Comparison of ENCODE assay signal across 8 cellular contexts in the genomic region with DNA sequence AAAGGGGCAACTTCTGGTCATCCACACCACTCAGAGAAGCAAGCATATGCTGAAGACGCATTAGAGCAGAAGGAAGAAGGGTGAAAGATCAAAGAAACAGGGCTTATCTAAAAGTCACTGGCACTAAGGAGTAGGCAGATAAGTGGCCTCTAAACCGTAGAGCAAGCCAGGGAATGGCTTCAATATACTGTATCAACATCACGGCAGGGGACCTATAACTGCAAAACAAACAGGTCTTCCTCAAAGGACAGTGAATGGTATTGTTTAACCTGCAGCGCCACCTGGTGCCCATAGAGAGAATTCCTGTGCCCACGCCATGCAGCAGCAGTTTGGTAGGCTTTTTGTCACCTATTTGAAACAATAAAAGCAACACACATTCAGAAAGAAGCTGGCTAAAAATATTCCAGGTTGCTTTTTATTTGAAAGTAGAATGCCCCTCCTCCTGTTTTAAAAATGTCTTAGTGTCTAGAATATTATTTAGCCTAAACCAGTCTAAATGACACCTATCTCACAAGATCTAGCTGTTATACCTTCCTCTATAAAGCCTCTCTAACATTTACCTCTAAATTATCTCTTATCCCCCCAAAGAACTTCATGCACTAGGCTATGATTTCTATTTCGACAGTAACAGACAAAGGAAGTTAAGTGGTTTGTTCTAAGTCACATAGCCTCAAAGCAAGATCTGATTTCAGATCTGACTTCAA. TPM values are rescaled to one million over a fixed set of nuclear protein-coding genes. Genes with fewer than 3 reads are reported as not detected.
DNase-seq lines count a peak whose midpoint lies in the region; ATAC-seq, FAIRE-seq and TF ChIP-seq lines count a peak whose summit lies in the region.

No MANE protein-coding gene starts in this region.

- WGBS in right cardiac atrium = 17% methylated on average over 6 of the region's 6 CpGs

- TF ChIP-seq POLR2A in H54 (IDR thresholded peaks at IDR 0.05; ENCODE audit: low read depth, low read length) = no peak

- TF ChIP-seq CTCF in GM12864 (IDR thresholded peaks at IDR 0.05; ENCODE audit: low read depth, low read length, missing control alignments) (peak; percentile 88), HFF-Myc (IDR thresholded peaks at IDR 0.05; ENCODE audit: low read depth, low read length, missing control alignments) (peak; percentile 87)

- ATAC-seq in right cardiac atrium = peak; percentile 15 to 43

- FAIRE-seq in H54 (lab: Jason Lieb, UNC) = no peak

- H3K27me3 ChIP-seq in right cardiac atrium (ENCODE audit: control insufficient read depth, insufficient read depth) = no peaks in the 10 kb centered on the region

- H3K4me3 ChIP-seq in GM12864 (ENCODE audit: low read depth, low read length) (no peak overlapping the region), HFF-Myc (replicated peaks; ENCODE audit: low read depth, low read length) (no peak overlapping the region), right cardiac atrium (ENCODE audit: low read length) (no peak overlapping the region)

- DNase-seq in GM12864 (ENCODE audit: low read depth) (peak; percentile 18), HFF-Myc (ENCODE audit: extremely low read depth, low read depth) (peak; percentile 39), NCI-H1092 treated with DMSO at 0.1 percent for 48 hours (lab: John Stamatoyannopoulos, UW) (peak; percentile 69), T follicular helper cell (ENCODE audit: low read depth) (peak; percentile 51), amniotic stem cell (lab: John Stamatoyannopoulos, UW) (peak; percentile 8), right cardiac atrium (peak; percentile 64 to 88 (median 74)), renal cortical epithelial cell (ENCODE audit: low read depth) (peak; percentile 64), H54 (ENCODE audit: insufficient read length, low spot score) (no peak)

- no peak overlapping the region for H3K27ac ChIP-seq in right cardiac atrium (ENCODE audit: low read length)

- H3K4me1 ChIP-seq in right cardiac atrium (ENCODE audit: control insufficient read depth, insufficient read depth, low read length) = peaks cover 10% of the 10 kb centered on the region

- H3K9me3 ChIP-seq in right cardiac atrium (ENCODE audit: control insufficient read depth, low read length) = no peaks in the 10 kb centered on the region

- intact Hi-C loops in right cardiac atrium (cut with DNase I) = loop anchor here (2.0 to 10.0 kb wide), 5 partner anchors 32 to 680 kb away; no protein-coding TSS in a partner anchor

RNA-seq across cellular contexts. Expression of a gene that starts 21.8 kb away (rescaled TPM):
- total RNA-seq in right cardiac atrium (10 to 100 TPM; 39.0 to 59.5 (median 50.1) TPM), renal cortical epithelial cell (39.9 and 175 TPM in 2 replicates)
- polyA plus RNA-seq in right cardiac atrium = 17.3 TPM
